In genomic region chr3:151553873-151554272, GRCh38 we compare ENCODE assay signal across 1 cellular context.
TF ChIP-seq lines count a peak whose summit lies in the region.

No MANE protein-coding gene starts in this region.

TF ChIP-seq in SK-N-SH treated with all-trans-retinoic acid at 6 μM for 48 hours, 23 proteins besides CTCF, POLR2A, EP300 and RAD21 (continued from another document):
- no peak for TF ChIP-seq CREB5 (CRISPR knock-in tag; IDR thresholded peaks at IDR 0.05; ENCODE audit: low read depth)
- TF ChIP-seq OSR1 (CRISPR knock-in tag; IDR thresholded peaks at IDR 0.05), result no peak
- TF ChIP-seq SNAI2 (CRISPR knock-in tag; IDR thresholded peaks at IDR 0.05), result no peak
- TF ChIP-seq CSRNP3 (CRISPR knock-in tag; IDR thresholded peaks at IDR 0.05), result no peak
- no peak for TF ChIP-seq ARNTL (CRISPR knock-in tag; IDR thresholded peaks at IDR 0.05; ENCODE audit: borderline replicate concordance, low read depth)
- TF ChIP-seq RARB (CRISPR knock-in tag; IDR thresholded peaks at IDR 0.05), result no peak
